19 cellular contexts compared by ENCODE assay signal in genomic region chrX:24672701-24673190, GRCh38. TPM values are rescaled to one million over a fixed set of nuclear protein-coding genes. Genes with fewer than 3 reads are reported as not detected.
DNase-seq lines count a peak whose midpoint lies in the region; ATAC-seq, FAIRE-seq and TF ChIP-seq lines count a peak whose summit lies in the region.
"Had no signal": no experiment of that assay in that cellular context is flagged by ENCODE, and none has a peak within 500 bp of the region (broad histone marks: within the 10 kb centered on the region; RNA-seq: fewer than 3 reads in every experiment).

No MANE protein-coding gene starts in this region.

- TF ChIP-seq CTCF in GM23338 (conservative IDR thresholded peaks at IDR 0.05; ENCODE audit: low read depth in 2 of 2) (no peak), K562 (IDR thresholded peaks at IDR 0.05 in 2 of 3, conservative IDR thresholded peaks at IDR 0.05 in 1 of 3; ENCODE audit: insufficient read depth in 2 of 3, low read depth in 1 of 3, low read length in 3 of 3) (no peak), esophagus squamous epithelium (IDR thresholded peaks at IDR 0.05) (no peak)

- intact Hi-C loops in K562 (cut with micrococcal nuclease), result no loop called here
- intact Hi-C loops in left colon (cut with DNase I, micrococcal nuclease), result no loop called here
- intact Hi-C loops in esophagus squamous epithelium (cut with DNase I), result no loop called here

- H3K27ac Mint-ChIP-seq in GM23338, result peak overlapping the region; percentile 29; the same call in 1 of the 2 replicates
- H3K27ac Mint-ChIP-seq: activated naive CD4-positive, alpha-beta T cell treated with anti-CD3 and anti-CD28 coated beads, Interleukin-2, amount 50 U/mL, for 24 hours; T-helper 2 cell treated with Interferon-gamma antibody and Interleukin-4, amounts not matched to agents 5 μg/mL and 100 μg/mL, for 36 hours had no signal

- H3K4me2 ChIP-seq in GM23338 (no peak overlapping the region), K562 (ENCODE audit: insufficient read depth, low read length) (0 out of 2 replicates have a peak overlapping the region, but pooled peaks have one; percentile 12)
- H3K4me2 ChIP-seq: KMS-11 had no signal

- no peaks in the 10 kb centered on the region for H3K36me3 Mint-ChIP-seq in GM23338 (ENCODE audit: low read depth)
- H3K36me3 Mint-ChIP-seq: activated naive CD4-positive, alpha-beta T cell treated with anti-CD3 and anti-CD28 coated beads, Interleukin-2, amount 50 U/mL, for 24 hours had no signal

- peaks cover 2% of the 10 kb centered on the region for H3K27me3 Mint-ChIP-seq in GM23338 (ENCODE audit: insufficient read depth, low read depth, poor library complexity)
- H3K27me3 Mint-ChIP-seq: activated naive CD4-positive, alpha-beta T cell treated with anti-CD3 and anti-CD28 coated beads, Interleukin-2, amount 50 U/mL, for 24 hours had no signal

- H3K9me3 Mint-ChIP-seq in GM23338, result no peaks in the 10 kb centered on the region
- H3K9me3 Mint-ChIP-seq: activated naive CD4-positive, alpha-beta T cell treated with anti-CD3 and anti-CD28 coated beads, Interleukin-2, amount 50 U/mL, for 24 hours; T-helper 2 cell treated with Interferon-gamma antibody and Interleukin-4, amounts not matched to agents 5 μg/mL and 100 μg/mL, for 36 hours had no signal

- TF ChIP-seq POLR2A in K562 (conservative IDR thresholded peaks at IDR 0.05), result no peak
- TF ChIP-seq POLR2A in GM18505 (IDR thresholded peaks at IDR 0.05; ENCODE audit: borderline replicate concordance, extremely low read depth, insufficient read depth, insufficient read length), result no peak
- TF ChIP-seq POLR2A in esophagus squamous epithelium (IDR thresholded peaks at IDR 0.05), result no peak

- no peaks in the 10 kb centered on the region for H3K79me2 ChIP-seq in GM23338 (replicated peaks; ENCODE audit: insufficient read depth)
- H3K79me2 ChIP-seq in K562 (ENCODE audit: control insufficient read depth, insufficient read depth, low read length), result no peaks in the 10 kb centered on the region

- DNase-seq in GM23338 (ENCODE audit: low spot score), result no peak
- DNase-seq in K562 (ENCODE audit: extremely low read depth in 1 of 4, low spot score in 3 of 4), result peak in 1 of 4 experiments; percentile 24
- DNase-seq in left colon, result no peak
- peak; percentile 80 for DNase-seq in putamen (ENCODE audit: low spot score)
- no peak for DNase-seq in esophagus squamous epithelium (lab: John Stamatoyannopoulos, UW)
- no peak for DNase-seq in ureter (ENCODE audit: low spot score)
- DNase-seq: central memory CD4-positive, alpha-beta T cell; gastrocnemius medialis; NCI-H1105; NCI-H2227 treated with DMSO at 0.1 percent for 48 hours; SHP77; stimulated activated naive CD4-positive, alpha-beta T cell had no signal

- H3K27ac ChIP-seq in GM23338 (ENCODE audit: low read depth), result no peak overlapping the region
- H3K27ac ChIP-seq in K562 (ENCODE audit: extremely low read depth, low read depth, low read length), result no peak overlapping the region
- no peak overlapping the region for H3K27ac ChIP-seq in esophagus squamous epithelium
- H3K27ac ChIP-seq: gastrocnemius medialis, KMS-11 had no signal

- TF ChIP-seq RAD21 in K562 (CRISPR knock-in tag; conservative IDR thresholded peaks at IDR 0.05 in 1 of 2, IDR thresholded peaks at IDR 0.05 in 1 of 2), result no peak

- H3K4me1 ChIP-seq in GM23338 (ENCODE audit: insufficient read depth) (no peaks in the 10 kb centered on the region), K562 (replicated peaks in 1 of 2; ENCODE audit: control insufficient read depth in 2 of 2, insufficient read depth in 2 of 2, low read length in 2 of 2) (peaks cover 0 to 2% of the 10 kb centered on the region in 2 experiments; a peak in 2 of 5 replicates), esophagus squamous epithelium (no peaks in the 10 kb centered on the region)
- H3K4me1 ChIP-seq: gastrocnemius medialis had no signal

- in situ Hi-C loops in K562 (cut with MboI), result no loop called here

- no peak for TF ChIP-seq EP300 in K562 (IDR thresholded peaks at IDR 0.05; ENCODE audit: low read length)

- H3K27me3 ChIP-seq in GM23338 (ENCODE audit: insufficient read depth) (no peaks in the 10 kb centered on the region), K562 (ENCODE audit: control insufficient read depth in 2 of 2, insufficient read depth in 2 of 2, low read length in 2 of 2) (no peaks in the 10 kb centered on the region), esophagus squamous epithelium (no peaks in the 10 kb centered on the region)
- H3K27me3 ChIP-seq: gastrocnemius medialis had no signal

- ATAC-seq in GM23338 (peak; percentile 61), K562 (peak; percentile 34; the same call in 2 of the 3 replicates), left colon (peak; percentile 48), GM18505 (IDR thresholded peaks at IDR 0.05; ENCODE audit: unreplicated experiment) (no peak), HG03521 (IDR thresholded peaks at IDR 0.05; ENCODE audit: unreplicated experiment) (no peak)
- ATAC-seq: gastrocnemius medialis, HCT116 had no signal

- no peak overlapping the region for H3K4me3 ChIP-seq in GM23338
- no peak overlapping the region for H3K4me3 ChIP-seq in K562
- H3K4me3 ChIP-seq in esophagus squamous epithelium, result no peak overlapping the region
- H3K4me3 ChIP-seq: gastrocnemius medialis had no signal

- no peaks in the 10 kb centered on the region for H3K9me2 ChIP-seq in GM23338 (ENCODE audit: insufficient read depth)

- H3K4me3 Mint-ChIP-seq in GM23338, result no peak overlapping the region; the same call in 2 of the 3 replicates
- H3K4me3 Mint-ChIP-seq: activated naive CD4-positive, alpha-beta T cell treated with anti-CD3 and anti-CD28 coated beads, Interleukin-2, amount 50 U/mL, for 24 hours; T-helper 2 cell treated with Interferon-gamma antibody and Interleukin-4, amounts not matched to agents 5 μg/mL and 100 μg/mL, for 36 hours had no signal

- POLR2A ChIA-PET in K562 (lab: Yijun Ruan, JAX), result no interaction called here

- no peaks in the 10 kb centered on the region for H3K9me1 ChIP-seq in K562 (ENCODE audit: control insufficient read depth, insufficient read depth, low read length)

- no peaks in the 10 kb centered on the region for H3F3A ChIP-seq in GM23338 (replicated peaks; ENCODE audit: low read depth)

- H3K9me3 ChIP-seq in K562 (replicated peaks; ENCODE audit: control insufficient read depth, insufficient read depth, low read depth, low read length) (no peaks in the 10 kb centered on the region), esophagus squamous epithelium (no peaks in the 10 kb centered on the region)
- H3K9me3 ChIP-seq: gastrocnemius medialis had no signal

- H3K9ac ChIP-seq in K562 (ENCODE audit: insufficient read depth in 1 of 2, low read depth in 2 of 2, low read length in 2 of 2), result no peak overlapping the region
- H3K9ac ChIP-seq: KMS-11 had no signal

- 2% methylated on average over 11 of the region's 11 CpGs for WGBS in K562 (ENCODE audit: insufficient coverage, low coverage, missing lambda C conversion rate)
- WGBS in esophagus squamous epithelium, 2 donors, result 61 to 70% methylated on average over 6 to 8 of the region's 11 CpGs

- H3K36me3 ChIP-seq in GM23338 (ENCODE audit: insufficient read depth) (no peaks in the 10 kb centered on the region), K562 (ENCODE audit: control insufficient read depth, insufficient read depth, low read length) (no peaks in the 10 kb centered on the region), esophagus squamous epithelium (no peaks in the 10 kb centered on the region)
- H3K36me3 ChIP-seq: gastrocnemius medialis had no signal

- peaks cover 17% of the 10 kb centered on the region for H3K4me1 Mint-ChIP-seq in GM23338
- H3K4me1 Mint-ChIP-seq: activated naive CD4-positive, alpha-beta T cell treated with anti-CD3 and anti-CD28 coated beads, Interleukin-2, amount 50 U/mL, for 24 hours had no signal

- CTCF ChIA-PET in K562 (lab: Yijun Ruan, JAX; ENCODE audit: low intra/inter-chr PET ratio), result no interaction called here

- FAIRE-seq in K562 (lab: Jason Lieb, UNC), result peak; percentile 67
- FAIRE-seq: islet of Langerhans had no signal

- BruUV-seq in K562 (replicated peaks; lab: Mats Ljungman, UMichigan), result no TSS peak

- H2AFZ ChIP-seq in GM23338, result peak overlapping the region; percentile 88; the same call in 1 of the 2 replicates
- peak overlapping the region; percentile 28; the same call in 1 of the 2 replicates for H2AFZ ChIP-seq in K562 (ENCODE audit: low read depth, low read length)

- H4K20me1 ChIP-seq in GM23338 (replicated peaks; ENCODE audit: insufficient read depth) (no peaks in the 10 kb centered on the region), K562 (replicated peaks; ENCODE audit: control insufficient read depth, insufficient read depth, low read length) (no peaks in the 10 kb centered on the region)

RNA-seq across cellular contexts. Expression of gene POLA1, which starts 21.0 kb away (rescaled TPM):
- total RNA-seq in GM23338 (2014; rRNA removed; shearing (Covaris generic)), result 32.0 and 36.6 TPM in 2 replicates
- polyA plus RNA-seq in GM23338 (2016; fragmentation: Nextera tagmentation; extraction: Ambion mirVana), result 10.0 and 12.6 TPM in 2 replicates
- 35.6 and 101 TPM in 2 replicates for total RNA-seq in K562 (2011; cell fraction: chromatin; rRNA removed; ENCODE audit: low replicate concordance)
- total RNA-seq in K562 (2011; cell fraction: nucleolus; rRNA removed), result 13.7 and 14.7 TPM in 2 replicates
- 36.4 and 45.1 TPM in 2 replicates for total RNA-seq in K562 (2011; cell fraction: nucleoplasm; rRNA removed)
- total RNA-seq in K562 (2014; rRNA removed), result 27.4 and 27.8 TPM in 2 replicates
- 48.4 and 49.6 TPM in 2 replicates for total RNA-seq in K562 (2014; rRNA removed; fragmentation: Illumina TruSeq; extraction: Trizol)
- 43.8 and 46.8 TPM in 2 replicates for total RNA-seq in K562 (2015; rRNA removed; fragmentation: Illumina TruSeq; extraction: Trizol)
- 34.4 and 35.4 TPM in 2 replicates for total RNA-seq in K562 (2021)
- 11.3 and 14.8 TPM in 2 replicates for polyA plus RNA-seq in K562 (2011; rRNA removed)
- polyA plus RNA-seq in K562 (2011; cell fraction: cytosol; rRNA removed), result 8.1 and 10.3 TPM in 2 replicates
- polyA plus RNA-seq in K562 (2011; cell fraction: nucleus; rRNA removed), result 13.8 and 15.5 TPM in 2 replicates
- polyA plus RNA-seq in K562 (2012), result 18.7 and 24.3 TPM in 2 replicates
- 29.9 and 35.7 TPM in 2 replicates for polyA plus RNA-seq in K562 (2014; fragmentation: Illumina TruSeq; extraction: Trizol)
- polyA plus RNA-seq in K562 (2014; fragmentation: Nextera tagmentation; extraction: Ambion mirVana), result 10 to 100 TPM in 1 of 2 experiments, 1 to 10 TPM in 1; 8.6 to 18.0 TPM
- polyA plus RNA-seq in K562 (2014; rRNA removed), result 19.3 and 20.2 TPM in 2 replicates
- 54.9 and 62.5 TPM in 2 replicates for polyA minus RNA-seq in K562 (2011; rRNA and poly(A)+ RNA removed)
- 19.3 and 23.5 TPM in 2 replicates for polyA minus RNA-seq in K562 (2011; cell fraction: cytosol; rRNA and poly(A)+ RNA removed)
- polyA minus RNA-seq in K562 (2011; cell fraction: nucleus; rRNA and poly(A)+ RNA removed), result 34.6 and 41.5 TPM in 2 replicates
- 1 to 10 TPM; 6.4 to 7.9 TPM for total RNA-seq in left colon
- total RNA-seq in esophagus squamous epithelium, result 10 to 100 TPM in 3 of 4 donors, 1 to 10 TPM in 1; 5.3 to 14.7 (median 13.1) TPM
- 14.6 TPM for total RNA-seq in ureter

RNA-seq across cellular contexts. Expression of gene PCYT1B, which starts 25.6 kb away (rescaled TPM):
- 14.6 and 16.5 TPM in 2 replicates for total RNA-seq in GM23338 (2014; rRNA removed; shearing (Covaris generic))
- polyA plus RNA-seq in GM23338 (2016; fragmentation: Nextera tagmentation; extraction: Ambion mirVana) (5.8 and 6.9 TPM in 2 replicates), K562 (2011; rRNA removed) (0.04 and 0.18 TPM in 2 replicates), K562 (2014; fragmentation: Illumina TruSeq; extraction: Trizol) (0.06 and 0.34 TPM in 2 replicates), K562 (2014; fragmentation: Nextera tagmentation; extraction: Ambion mirVana) (under 1 TPM in 1 of 2 experiments, not detected in 1; 0.04 TPM), K562 (2014; rRNA removed) (0.03 and 0.07 TPM in 2 replicates)
- not detected in 2 replicates for total RNA-seq in K562 (2011; cell fraction: chromatin; rRNA removed; ENCODE audit: low replicate concordance)
- not detected in 2 replicates for total RNA-seq in K562 (2011; cell fraction: nucleolus; rRNA removed)
- total RNA-seq in K562 (2011; cell fraction: nucleoplasm; rRNA removed), result not detected in 2 replicates
- total RNA-seq in K562 (2014; rRNA removed) (0.04 and 0.05 TPM in 2 replicates), K562 (2014; rRNA removed; fragmentation: Illumina TruSeq; extraction: Trizol) (0.10 and 0.11 TPM in 2 replicates), K562 (2015; rRNA removed; fragmentation: Illumina TruSeq; extraction: Trizol) (0.04 and 0.19 TPM in 2 replicates), K562 (2021) (0.07 and 0.13 TPM in 2 replicates), left colon (under 1 TPM in 1 of 2 donors, not detected in 1; 0.28 TPM), esophagus squamous epithelium (1 to 10 TPM in 3 of 4 donors, under 1 TPM in 1; 0.13 to 3.5 (median 1.7) TPM), ureter (0.78 TPM)
- 0.03 and 0.10 TPM in 2 replicates for polyA plus RNA-seq in K562 (2011; cell fraction: cytosol; rRNA removed)
- 0.04 and 0.14 TPM in 2 replicates for polyA plus RNA-seq in K562 (2011; cell fraction: nucleus; rRNA removed)
- 0.12 and 0.23 TPM in 2 replicates for polyA plus RNA-seq in K562 (2012)
- 0.42 TPM in 1 of 2 replicates, not detected in the other for polyA minus RNA-seq in K562 (2011; rRNA and poly(A)+ RNA removed)
- 0.29 TPM in 1 of 2 replicates, not detected in the other for polyA minus RNA-seq in K562 (2011; cell fraction: cytosol; rRNA and poly(A)+ RNA removed)
- not detected in 2 replicates for polyA minus RNA-seq in K562 (2011; cell fraction: nucleus; rRNA and poly(A)+ RNA removed)

Comparison
In these comparisons a context has a peak if more than half of its experiments do, and no peak if none do; other contexts are left out.
1. ATAC-seq: peak in GM23338 (single experiment), K562 (single experiment) and left colon (single experiment); none in GM18505 (single experiment) and HG03521 (single experiment).